In the genomic region with DNA sequence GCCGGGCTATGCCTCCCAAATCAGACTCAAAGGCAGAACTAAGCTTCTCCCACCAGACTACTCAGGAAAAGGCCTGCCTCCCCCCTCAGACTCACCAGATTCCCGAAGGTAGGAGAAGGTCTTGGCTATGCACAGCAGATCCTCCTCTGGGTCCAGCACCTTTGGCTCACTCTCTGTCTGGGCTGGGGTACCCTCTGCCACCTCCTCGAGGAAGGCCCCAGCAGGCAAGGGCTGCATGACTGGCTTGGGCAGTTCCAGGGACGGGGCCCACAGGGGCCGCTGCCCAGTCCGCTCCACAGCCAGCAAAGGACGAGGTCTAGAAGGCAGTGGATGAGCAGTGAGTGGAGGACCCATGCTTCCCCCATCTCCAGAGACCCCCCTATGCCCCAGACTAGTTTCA, we compare ENCODE assay signal across 15 cellular contexts. TPM values are rescaled to one million over a fixed set of nuclear protein-coding genes. Genes with fewer than 3 reads are reported as not detected.
DNase-seq lines count a peak whose midpoint lies in the region; ATAC-seq and TF ChIP-seq lines count a peak whose summit lies in the region.
"Had no signal": no experiment of that assay in that cellular context is flagged by ENCODE, and none has a peak within 500 bp of the region (broad histone marks: within the 10 kb centered on the region; RNA-seq: fewer than 3 reads in every experiment).

No MANE protein-coding gene starts in this region.

- ATAC-seq in heart right ventricle (no peak), Right ventricle myocardium superior (ENCODE audit: poor library complexity) (no peak), lung (ENCODE audit: insufficient read depth, low FRiP score) (no peak), upper lobe of left lung (ENCODE audit: low FRiP score in 2 of 2) (no peak), HG03457 (IDR thresholded peaks at IDR 0.05; ENCODE audit: unreplicated experiment) (no peak)
- no peak for ATAC-seq in activated T-cell treated with anti-CD3 and anti-CD28 coated beads, Interleukin-2, amount 50 U/mL, for 72 hours (replicated peaks in 1 of 2)

- peak overlapping the region; percentile 92 to 100 for H3K4me3 Mint-ChIP-seq in activated T-cell treated with anti-CD3 and anti-CD28 coated beads, Interleukin-2, amount 50 U/mL, for 72 hours
- H3K4me3 Mint-ChIP-seq: B cell had no signal

- WGBS in heart right ventricle, 2 donors: 74 to 82% methylated on average over 7 of the region's 7 CpGs
- 67 to 85% methylated on average over 7 of the region's 7 CpGs for WGBS in lung, 2 donors
- WGBS in upper lobe of left lung, 2 donors: 66 to 71% methylated on average over 7 of the region's 7 CpGs

- H3K4me1 Mint-ChIP-seq in activated T-cell treated with anti-CD3 and anti-CD28 coated beads, Interleukin-2, amount 50 U/mL, for 72 hours (ENCODE audit: low read depth): peaks cover 34% of the 10 kb centered on the region

- no peaks in the 10 kb centered on the region for H3K9me3 Mint-ChIP-seq in activated T-cell treated with anti-CD3 and anti-CD28 coated beads, Interleukin-2, amount 50 U/mL, for 72 hours

- peaks cover 55 to 78% of the 10 kb centered on the region in 2 donors for H3K36me3 Mint-ChIP-seq in activated T-cell treated with anti-CD3 and anti-CD28 coated beads, Interleukin-2, amount 50 U/mL, for 72 hours (ENCODE audit: insufficient read depth in 2 of 2)

- no peak for TF ChIP-seq POLR2A in upper lobe of left lung (IDR thresholded peaks at IDR 0.05)

- no peaks in the 10 kb centered on the region for H3K27me3 Mint-ChIP-seq in activated T-cell treated with anti-CD3 and anti-CD28 coated beads, Interleukin-2, amount 50 U/mL, for 72 hours (ENCODE audit: low read depth)
- H3K27me3 Mint-ChIP-seq: B cell had no signal

- peak overlapping the region; percentile 99 for H3K27ac Mint-ChIP-seq in activated T-cell treated with anti-CD3 and anti-CD28 coated beads, Interleukin-2, amount 50 U/mL, for 72 hours
- H3K27ac Mint-ChIP-seq: B cell had no signal

- H3K9me3 ChIP-seq in heart right ventricle (no peaks in the 10 kb centered on the region), lung (ENCODE audit: control insufficient read depth in 2 of 2, insufficient read depth in 1 of 2, low read length in 1 of 2) (no peaks in the 10 kb centered on the region), upper lobe of left lung (no peaks in the 10 kb centered on the region)
- H3K9me3 ChIP-seq: thoracic aorta had no signal

- DNase-seq in heart right ventricle: no peak
- DNase-seq in Right ventricle myocardium superior: no peak
- DNase-seq in activated T-cell treated with anti-CD3 and anti-CD28 coated beads, Interleukin-2, amount 50 U/mL, for 72 hours: no peak
- DNase-seq in lung (ENCODE audit: low spot score): no peak
- DNase-seq in upper lobe of left lung: peak in 1 of 2 donors; percentile 65
- no peak for DNase-seq in hypothalamus (lab: John Stamatoyannopoulos, UW)
- no peak for DNase-seq in NCI-H1930 (lab: John Stamatoyannopoulos, UW)
- DNase-seq: anterior cingulate cortex, cortex of kidney, mammary epithelial cell, NCI-H187 treated with DMSO at 0.1 percent for 48 hours, nucleus accumbens had no signal

- H3K27me3 ChIP-seq in heart right ventricle (no peaks in the 10 kb centered on the region), lung (ENCODE audit: control insufficient read depth, insufficient read depth) (no peaks in the 10 kb centered on the region), upper lobe of left lung (no peaks in the 10 kb centered on the region)

- TF ChIP-seq CTCF in heart right ventricle (IDR thresholded peaks at IDR 0.05): no peak
- no peak for TF ChIP-seq CTCF in lung (IDR thresholded peaks at IDR 0.05; ENCODE audit: control extremely low read depth, extremely low read depth)
- no peak for TF ChIP-seq CTCF in upper lobe of left lung (IDR thresholded peaks at IDR 0.05)

- TF ChIP-seq EP300 in upper lobe of left lung (IDR thresholded peaks at IDR 0.05): no peak

- peak overlapping the region in 4 of 10 donors; percentile 4 to 93 (median 79) for H3K4me3 ChIP-seq in heart right ventricle
- no peak overlapping the region for H3K4me3 ChIP-seq in lung
- peak overlapping the region in 3 of 4 donors; percentile 70 to 81 (median 80) for H3K4me3 ChIP-seq in upper lobe of left lung

- peak overlapping the region in 7 of 10 donors; percentile 11 to 99 (median 98) for H3K27ac ChIP-seq in heart right ventricle
- H3K27ac ChIP-seq in lung (ENCODE audit: low read depth in 1 of 2, low read length in 1 of 2): peak overlapping the region; percentile 37 to 43
- peak overlapping the region; percentile 23 to 96 (median 91) for H3K27ac ChIP-seq in upper lobe of left lung
- H3K27ac ChIP-seq: thoracic aorta had no signal

- H3K4me1 ChIP-seq in heart right ventricle: peaks cover 19 to 95% (median 88%) of the 10 kb centered on the region in 9 donors
- H3K4me1 ChIP-seq in lung (ENCODE audit: control insufficient read depth in 2 of 2, insufficient read depth in 2 of 2, low read length in 2 of 2): peaks cover 6 to 46% of the 10 kb centered on the region in 2 donors
- H3K4me1 ChIP-seq in upper lobe of left lung: peaks cover 62 to 93% (median 89%) of the 10 kb centered on the region in 4 donors

- intact Hi-C loops in heart right ventricle (cut with DNase I): no loop called here
- intact Hi-C loops in Right ventricle myocardium superior (cut with DNase I): no loop called here

- peaks cover 0 to 69% (median 24%) of the 10 kb centered on the region in 9 donors for H3K36me3 ChIP-seq in heart right ventricle
- H3K36me3 ChIP-seq in lung (ENCODE audit: control insufficient read depth in 2 of 2, insufficient read depth in 2 of 2, low read length in 2 of 2): peaks cover 6 to 35% of the 10 kb centered on the region in 2 donors
- peaks cover 0 to 56% (median 23%) of the 10 kb centered on the region in 4 donors for H3K36me3 ChIP-seq in upper lobe of left lung

RNA-seq across cellular contexts. Expression of a gene that starts 3.3 kb away (rescaled TPM):
- 100 to 1,000 TPM in 1 of 10 donors, 10 to 100 TPM in 6, 1 to 10 TPM in 3; 5.4 to 131 (median 24.0) TPM for total RNA-seq in heart right ventricle
- polyA plus RNA-seq in heart right ventricle: 10 to 100 TPM in 1 of 2 donors, 1 to 10 TPM in 1; 8.9 to 21.1 TPM
- 8.0 TPM for total RNA-seq in Right ventricle myocardium superior
- total RNA-seq in activated T-cell treated with anti-CD3 and anti-CD28 coated beads, Interleukin-2, amount 50 U/mL, for 72 hours: 100 to 1,000 TPM; 242 to 271 TPM
- total RNA-seq in lung: 10 to 100 TPM; 42.9 to 50.2 TPM
- 100 to 1,000 TPM in 1 of 2 donors, 10 to 100 TPM in 1; 37.8 to 104 TPM for polyA plus RNA-seq in lung
- 10 to 100 TPM; 35.8 to 66.9 (median 43.1) TPM for total RNA-seq in upper lobe of left lung

RNA-seq across cellular contexts. Expression of a gene that starts 8.7 kb away (rescaled TPM):
- total RNA-seq in heart right ventricle: 100 to 1,000 TPM; 278 to 496 (median 334) TPM
- 100 to 1,000 TPM; 134 to 225 TPM for polyA plus RNA-seq in heart right ventricle
- total RNA-seq in Right ventricle myocardium superior: 430 TPM
- 100 to 1,000 TPM; 116 to 129 TPM for total RNA-seq in activated T-cell treated with anti-CD3 and anti-CD28 coated beads, Interleukin-2, amount 50 U/mL, for 72 hours
- 10 to 100 TPM; 23.6 to 96.1 TPM for total RNA-seq in lung
- polyA plus RNA-seq in lung: 10 to 100 TPM; 50.8 to 92.1 TPM
- total RNA-seq in upper lobe of left lung: 100 to 1,000 TPM in 1 of 6 donors, 10 to 100 TPM in 5; 30.2 to 102 (median 70.1) TPM

RNA-seq across cellular contexts. Expression of a gene that starts 39.0 kb away (rescaled TPM):
- total RNA-seq in heart right ventricle (10 to 100 TPM; 10.6 to 19.0 (median 14.8) TPM), Right ventricle myocardium superior (19.5 TPM), lung (10 to 100 TPM; 17.3 to 28.0 TPM), upper lobe of left lung (10 to 100 TPM in 3 of 6 donors, 1 to 10 TPM in 3; 5.0 to 25.3 (median 9.6) TPM)
- polyA plus RNA-seq in heart right ventricle (10 to 100 TPM; 13.5 to 17.7 TPM), lung (10 to 100 TPM; 16.0 to 20.1 TPM)
- total RNA-seq in activated T-cell treated with anti-CD3 and anti-CD28 coated beads, Interleukin-2, amount 50 U/mL, for 72 hours: 10 to 100 TPM; 54.5 to 64.6 TPM

RNA-seq across cellular contexts. Expression of a gene that starts 40.7 kb away (rescaled TPM):
- total RNA-seq in heart right ventricle (10 to 100 TPM; 31.6 to 49.9 (median 43.4) TPM), Right ventricle myocardium superior (53.1 TPM), lung (1 to 10 TPM; 5.7 to 7.0 TPM), upper lobe of left lung (1 to 10 TPM; 4.7 to 7.5 (median 5.7) TPM)
- polyA plus RNA-seq in heart right ventricle (10 to 100 TPM; 19.9 to 28.7 TPM), lung (1 to 10 TPM; 2.7 to 3.2 TPM)
- 10 to 100 TPM; 22.7 to 32.5 TPM for total RNA-seq in activated T-cell treated with anti-CD3 and anti-CD28 coated beads, Interleukin-2, amount 50 U/mL, for 72 hours

Comparison
In these comparisons a context has a peak if more than half of its experiments do, and no peak if none do; other contexts are left out.
1. H3K27ac ChIP-seq: peak in every context shown above with its lines; median percentile 98 in heart right ventricle; 91 in upper lobe of left lung; 40 in lung.